22 cellular contexts compared by ENCODE assay signal in genomic region chr11:74220376-74220775, GRCh38. TPM values are rescaled to one million over a fixed set of nuclear protein-coding genes. Genes with fewer than 3 reads are reported as not detected.
A peak's percentile ranks its signal among the peaks of the same experiment; 100 is the strongest.
DNase-seq lines count a peak whose midpoint lies in the region; ATAC-seq, FAIRE-seq and TF ChIP-seq lines count a peak whose summit lies in the region.
"Had no signal": no experiment of that assay in that cellular context is flagged by ENCODE, and none has a peak within 500 bp of the region (broad histone marks: within the 10 kb centered on the region; RNA-seq: fewer than 3 reads in every experiment).

No MANE protein-coding gene starts in this region.

- dilution Hi-C loops in mammary epithelial cell (cut with HindIII; ENCODE audit: low sequenced_read_pairs): no loop called here

- no peaks in the 10 kb centered on the region for H4K20me1 ChIP-seq in mammary epithelial cell (ENCODE audit: insufficient read depth, low read length)

- H3K9ac ChIP-seq in mammary epithelial cell (ENCODE audit: insufficient read depth, low read length): no peak overlapping the region

- FAIRE-seq in bronchial epithelial cell (lab: Jason Lieb, UNC) (no peak), pancreas (lab: Jason Lieb, UNC) (no peak)
- FAIRE-seq: A549, GM19239, K562 had no signal

- TF ChIP-seq CTCF in bronchial epithelial cell (IDR thresholded peaks at IDR 0.05; ENCODE audit: insufficient read depth, low read length, severe bottlenecking) (no peak), pancreas (IDR thresholded peaks at IDR 0.05) (no peak), mammary epithelial cell (conservative IDR thresholded peaks at IDR 0.05 in 1 of 2, IDR thresholded peaks at IDR 0.05 in 1 of 2; ENCODE audit: extremely low read depth in 1 of 2, insufficient read depth in 1 of 2, low read depth in 1 of 2, low read length in 2 of 2) (no peak)

- intact Hi-C loops in pancreas (cut with DNase I): no loop called here
- intact Hi-C loops in mammary epithelial cell (cut with micrococcal nuclease): no loop called here

- 15 to 21% methylated on average over 1 of the region's 1 CpG for WGBS in pancreas, 2 donors
- 50% methylated on average over 1 of the region's 1 CpG for WGBS in mammary epithelial cell (ENCODE audit: low coverage, missing lambda C conversion rate)

- H3K27ac ChIP-seq in pancreas: peak overlapping the region in 2 of 4 donors; percentile 13 to 19
- H3K27ac ChIP-seq in mammary epithelial cell (ENCODE audit: insufficient read depth, low read depth, low read length): no peak overlapping the region
- H3K27ac ChIP-seq: A549, HL-60 had no signal

- H3K36me3 ChIP-seq in bronchial epithelial cell (ENCODE audit: control insufficient read depth, insufficient read depth, low read length) (no peaks in the 10 kb centered on the region), pancreas (no peaks in the 10 kb centered on the region), mammary epithelial cell (ENCODE audit: insufficient read depth, low read length) (no peaks in the 10 kb centered on the region)

- peak; percentile 56 to 85 (median 72) for ATAC-seq in pancreas
- ATAC-seq: A549, K562, Panc1 had no signal

- in situ Hi-C loops in mammary epithelial cell (cut with MboI; ENCODE audit: low sequenced_read_pairs in 2 of 2): no loop called here

- DNase-seq in EL (peak; percentile 9), NCI-H226 (peak; percentile 67), bronchial epithelial cell (ENCODE audit: low read depth) (peak; percentile 20), pancreas (no peak), hepatic stellate cell (ENCODE audit: low spot score) (no peak), DMS53 treated with DMSO at 0.1 percent for 48 hours (lab: John Stamatoyannopoulos, UW; ENCODE audit: unreplicated experiment) (no peak), mammary epithelial cell (no peak)
- DNase-seq in activated naive CD4-positive, alpha-beta T cell treated with Interleukin-2 at 50 U/mL for 16 hours: no peak
- DNase-seq: Calu3, DMS79, GF-D8, GOT3, HFFc6, NCI-H1694 treated with DMSO at 0.1 percent for 48 hours, NCI-H446, NCI-H748 treated with DMSO at 0.1 percent for 48 hours, Right ventricle myocardium superior had no signal

- H3K4me1 ChIP-seq in pancreas (peaks cover 6 to 17% (median 12%) of the 10 kb centered on the region in 3 donors), mammary epithelial cell (ENCODE audit: insufficient read depth, low read length) (no peaks in the 10 kb centered on the region)

- no peak overlapping the region for H3K4me2 ChIP-seq in mammary epithelial cell (ENCODE audit: insufficient read depth, low read depth, low read length)
- H3K4me2 ChIP-seq: A549 had no signal

- BruUV-seq in mammary epithelial cell (replicated peaks; lab: Mats Ljungman, UMichigan): no TSS peak

- H2AFZ ChIP-seq in mammary epithelial cell (ENCODE audit: low read depth, low read length): no peak overlapping the region

- peaks cover 5% of the 10 kb centered on the region for H3K79me2 ChIP-seq in mammary epithelial cell (ENCODE audit: insufficient read depth, low read length)

- H3K4me3 ChIP-seq in bronchial epithelial cell (ENCODE audit: low read depth, low read length) (no peak overlapping the region), pancreas (no peak overlapping the region), mammary epithelial cell (replicated peaks in 1 of 3; ENCODE audit: insufficient read depth in 1 of 3, low read depth in 2 of 3, low read length in 3 of 3) (no peak overlapping the region)
- H3K4me3 ChIP-seq: A549, K562 had no signal

- no peaks in the 10 kb centered on the region for H3K9me3 ChIP-seq in pancreas
- H3K9me3 ChIP-seq in mammary epithelial cell (replicated peaks; ENCODE audit: insufficient read depth, low read length): no peaks in the 10 kb centered on the region
- H3K9me3 ChIP-seq: A549 had no signal

- H3K27me3 ChIP-seq in bronchial epithelial cell (ENCODE audit: control insufficient read depth, insufficient read depth, low read length) (no peaks in the 10 kb centered on the region), pancreas (no peaks in the 10 kb centered on the region), mammary epithelial cell (ENCODE audit: insufficient read depth, low read length) (no peaks in the 10 kb centered on the region)

- CTCF ChIA-PET in mammary epithelial cell (lab: Charles Lee; ENCODE audit: low non-redundant PET): no interaction called here

RNA-seq across cellular contexts. Expression of gene PPME1, which starts 49.3 kb away (rescaled TPM):
- total RNA-seq in bronchial epithelial cell (12.6 and 19.2 TPM in 2 replicates), pancreas (10 to 100 TPM in 5 of 6 donors, 1 to 10 TPM in 1; 9.6 to 18.7 (median 13.6) TPM), mammary epithelial cell (10 to 100 TPM; 32.8 to 58.5 TPM)
- polyA plus RNA-seq in pancreas (10 to 100 TPM; 11.7 to 20.6 TPM), mammary epithelial cell (81.1 TPM)
- 68.0 TPM for polyA minus RNA-seq in mammary epithelial cell

RNA-seq across cellular contexts. Expression of gene C2CD3, which starts 49.6 kb away (rescaled TPM):
- total RNA-seq in bronchial epithelial cell (3.7 and 5.8 TPM in 2 replicates), pancreas (10 to 100 TPM in 1 of 6 donors, 1 to 10 TPM in 5; 7.0 to 14.8 (median 8.6) TPM), mammary epithelial cell (10 to 100 TPM; 17.8 to 19.6 TPM)
- polyA plus RNA-seq in pancreas (10 to 100 TPM in 1 of 2 donors, 1 to 10 TPM in 1; 8.2 to 11.6 TPM), mammary epithelial cell (10.1 TPM)
- polyA minus RNA-seq in mammary epithelial cell: 73.0 TPM

Comparison
In these comparisons a context has a peak if more than half of its experiments do, and no peak if none do; other contexts are left out.
1. DNase-seq: peak in EL (single experiment), NCI-H226 (single experiment) and bronchial epithelial cell (single experiment); none in pancreas (0 of 6), activated naive CD4-positive, alpha-beta T cell treated with Interleukin-2 at 50 U/mL for 16 hours (single experiment), hepatic stellate cell (single experiment), DMS53 treated with DMSO at 0.1 percent for 48 hours (single experiment) and mammary epithelial cell (single experiment).